Comparison of ENCODE assay signal across 14 cellular contexts in the genomic region with DNA sequence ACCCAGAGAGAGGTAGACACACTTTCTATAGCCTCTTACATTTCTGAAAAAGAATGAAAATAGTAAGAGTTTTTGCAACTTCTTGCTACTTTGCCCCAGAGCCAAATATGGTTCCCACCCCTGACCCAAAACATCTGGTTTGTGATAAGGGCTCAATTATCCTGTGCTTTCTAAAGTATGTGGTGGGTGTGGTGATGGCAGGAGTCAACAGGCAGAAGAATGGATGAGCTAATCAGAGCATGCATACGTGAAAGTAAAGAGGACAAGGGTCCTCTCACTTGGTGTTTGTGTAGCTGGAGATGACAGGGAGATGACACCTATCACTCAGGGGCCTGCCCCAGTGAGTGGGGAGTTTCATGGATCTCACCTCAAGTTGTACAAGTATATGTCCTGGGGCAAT. TPM values are rescaled to one million over a fixed set of nuclear protein-coding genes. Genes with fewer than 3 reads are reported as not detected.
DNase-seq lines count a peak whose midpoint lies in the region; ATAC-seq and TF ChIP-seq lines count a peak whose summit lies in the region.
"Had no signal": no experiment of that assay in that cellular context is flagged by ENCODE, and none has a peak within 500 bp of the region (broad histone marks: within the 10 kb centered on the region; RNA-seq: fewer than 3 reads in every experiment).

No MANE protein-coding gene starts in this region.

- ATAC-seq in GM19372 (IDR thresholded peaks at IDR 0.05; ENCODE audit: low read depth, unreplicated experiment), result peak; percentile 7
- ATAC-seq: HCT116 had no signal

- peaks cover 0 to 5% of the 10 kb centered on the region in 2 donors for H3K27me3 ChIP-seq in uterus

- no peaks in the 10 kb centered on the region for H3K4me1 ChIP-seq in uterus

- intact Hi-C loops in uterus (cut with DNase I; ENCODE audit: low total_unique reads), result no loop called here

- no peak for TF ChIP-seq POLR2A in uterus (IDR thresholded peaks at IDR 0.05)

- no peak for TF ChIP-seq CTCF in uterus (IDR thresholded peaks at IDR 0.05)

- no peak overlapping the region for H3K4me3 ChIP-seq in uterus

- DNase-seq in EH (ENCODE audit: low read depth) (peak; percentile 6), HUDEP-2 (lab: John Stamatoyannopoulos, UW; ENCODE audit: unreplicated experiment in 76 of 76) (peak in 71 of 76 experiments; percentile 14 to 90 (median 61)), fibroblast of peridontal ligament (ENCODE audit: extremely low read depth) (peak; percentile 35), ureter (ENCODE audit: low spot score) (no peak), NCI-H524 (lab: John Stamatoyannopoulos, UW) (no peak), uterus (no peak)
- DNase-seq in stimulated activated CD4-positive, alpha-beta T cell treated with anti-CD3 and anti-CD28 coated beads, Interleukin-4, amount 100 ng/mL, for 4 hours, result no peak
- DNase-seq: activated CD4-positive, alpha-beta T cell treated with anti-CD3 and anti-CD28 coated beads, Interleukin-2, amount 50 U/mL, for 48 hours; CD4-positive, alpha-beta memory T cell; NCI-H2081 treated with DMSO at 0.1 percent for 48 hours; stimulated activated CD4-positive, alpha-beta T cell treated with anti-CD3 and anti-CD28 coated beads, Interleukin-2, amount 100 ng/mL, for 24 hours had no signal

- H3K36me3 ChIP-seq in uterus, result no peaks in the 10 kb centered on the region
- H3K36me3 ChIP-seq: neutrophil had no signal

- no peak overlapping the region for H3K27ac ChIP-seq in uterus
- H3K27ac ChIP-seq: neutrophil had no signal

- H3K9me3 ChIP-seq in uterus, result no peaks in the 10 kb centered on the region
- H3K9me3 ChIP-seq: neutrophil had no signal

RNA-seq across cellular contexts. Expression of a gene that starts 19.1 kb away (rescaled TPM):
- total RNA-seq in ureter, result 4.3 TPM
- total RNA-seq in uterus, result 1 to 10 TPM in 1 of 4 donors, under 1 TPM in 1, not detected in 2; 0.98 to 2.6 TPM

Comparison
In these comparisons a context has a peak if more than half of its experiments do, and no peak if none do; other contexts are left out.
1. DNase-seq: peak in EH (single experiment), HUDEP-2 (71 of 76) and fibroblast of peridontal ligament (single experiment); none in ureter (single experiment), NCI-H524 (0 of 2), uterus (0 of 2) and stimulated activated CD4-positive, alpha-beta T cell treated with anti-CD3 and anti-CD28 coated beads, Interleukin-4, amount 100 ng/mL, for 4 hours (0 of 2).